ENCODE assay signal across 16 cellular contexts in the genomic region with DNA sequence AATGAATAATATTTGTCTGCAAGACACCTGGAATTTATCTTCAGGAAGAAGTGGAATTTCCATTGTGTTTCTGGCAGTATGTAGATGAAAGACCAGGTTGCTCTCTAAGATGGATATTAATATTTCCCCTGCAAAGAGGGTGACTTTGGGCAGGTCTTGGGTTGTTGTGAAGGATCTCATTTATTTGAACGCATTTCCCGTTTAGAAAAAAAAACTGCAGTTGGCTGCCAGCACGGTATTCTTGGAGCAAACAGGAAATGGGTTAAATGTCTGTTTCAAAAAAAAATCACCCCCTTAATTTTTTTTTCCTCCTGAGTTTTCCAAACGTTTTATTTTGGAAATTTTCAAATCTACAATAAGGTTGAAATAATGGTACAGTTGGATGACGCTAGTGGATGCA. TPM values are rescaled to one million over a fixed set of nuclear protein-coding genes. Genes with fewer than 3 reads are reported as not detected.
DNase-seq lines count a peak whose midpoint lies in the region; ATAC-seq and TF ChIP-seq lines count a peak whose summit lies in the region.
"Had no signal": no experiment of that assay in that cellular context is flagged by ENCODE, and none has a peak within 500 bp of the region (broad histone marks: within the 10 kb centered on the region; RNA-seq: fewer than 3 reads in every experiment).

No MANE protein-coding gene starts in this region.

- H3K4me3 Mint-ChIP-seq in immature natural killer cell: peak overlapping the region; percentile 21 to 69 (median 54)
- no peak overlapping the region for H3K4me3 Mint-ChIP-seq in stimulated activated naive B cell treated with anti-CD40 and anti-IgM and Interleukin-4, amounts not matched to agents 10 μg/mL and 1 μg/mL and 100 μg/mL, for 72 hours

- peaks cover 19 to 87% (median 77%) of the 10 kb centered on the region in 9 donors for H3K4me1 ChIP-seq in heart right ventricle

- H3K4me1 Mint-ChIP-seq in immature natural killer cell: peaks cover 75 to 91% of the 10 kb centered on the region in 2 donors
- H3K4me1 Mint-ChIP-seq in stimulated activated naive B cell treated with anti-CD40 and anti-IgM and Interleukin-4, amounts not matched to agents 10 μg/mL and 1 μg/mL and 100 μg/mL, for 72 hours: peaks cover 40 to 80% of the 10 kb centered on the region in 2 donors

- peaks cover 2 to 8% (median 7%) of the 10 kb centered on the region in 3 donors for H3K27me3 Mint-ChIP-seq in immature natural killer cell (ENCODE audit: low read depth in 3 of 3)
- H3K27me3 Mint-ChIP-seq in stimulated activated naive B cell treated with anti-CD40 and anti-IgM and Interleukin-4, amounts not matched to agents 10 μg/mL and 1 μg/mL and 100 μg/mL, for 72 hours: no peaks in the 10 kb centered on the region

- TF ChIP-seq CTCF in heart right ventricle (IDR thresholded peaks at IDR 0.05): no peak
- TF ChIP-seq CTCF in VCaP (conservative IDR thresholded peaks at IDR 0.05): no peak

- no peaks in the 10 kb centered on the region for H3K9me3 ChIP-seq in heart right ventricle
- H3K9me3 ChIP-seq: body of pancreas, Peyer's patch had no signal

- H3K36me3 ChIP-seq in heart right ventricle: peaks cover 0 to 59% (median 26%) of the 10 kb centered on the region in 9 donors

- H3K9me3 Mint-ChIP-seq in immature natural killer cell: no peaks in the 10 kb centered on the region
- no peaks in the 10 kb centered on the region for H3K9me3 Mint-ChIP-seq in stimulated activated naive B cell treated with anti-CD40 and anti-IgM and Interleukin-4, amounts not matched to agents 10 μg/mL and 1 μg/mL and 100 μg/mL, for 72 hours

- intact Hi-C loops in heart right ventricle (cut with DNase I) (loop anchor here in 2 of 10 donors (5.0 to 10.0 kb wide), 2 partner anchors 103 to 321 kb away; a partner anchor contains a TSS), left cardiac atrium (cut with DNase I) (no loop called here)

- H3K4me3 ChIP-seq in heart right ventricle: no peak overlapping the region
- H3K4me3 ChIP-seq: body of pancreas, Peyer's patch had no signal

- H3K36me3 Mint-ChIP-seq in immature natural killer cell: peaks cover 0 to 34% (median 14%) of the 10 kb centered on the region in 3 donors
- peaks cover 24 to 49% of the 10 kb centered on the region in 2 donors for H3K36me3 Mint-ChIP-seq in stimulated activated naive B cell treated with anti-CD40 and anti-IgM and Interleukin-4, amounts not matched to agents 10 μg/mL and 1 μg/mL and 100 μg/mL, for 72 hours

- DNase-seq in heart right ventricle (no peak), left cardiac atrium (no peak), immature natural killer cell (no peak), MV-4-11 (lab: John Stamatoyannopoulos, UW) (no peak), medulla oblongata (ENCODE audit: extremely low spot score) (no peak)
- DNase-seq in stimulated activated naive B cell treated with anti-CD40 and anti-IgM and Interleukin-4, amounts not matched to agents 10 μg/mL and 1 μg/mL and 100 μg/mL, for 72 hours: no peak
- DNase-seq: AML-193; body of pancreas; DMS53; dorsolateral prefrontal cortex; NCI-H2081; Peyer's patch; stimulated activated CD4-positive, alpha-beta T cell treated with anti-CD3 and anti-CD28 coated beads, Interleukin-2, amount 100 ng/mL, for 48 hours; T-helper 1 cell had no signal

- peak overlapping the region; percentile 23 to 78 (median 65) for H3K27ac Mint-ChIP-seq in immature natural killer cell
- peak overlapping the region; percentile 9 for H3K27ac Mint-ChIP-seq in stimulated activated naive B cell treated with anti-CD40 and anti-IgM and Interleukin-4, amounts not matched to agents 10 μg/mL and 1 μg/mL and 100 μg/mL, for 72 hours

- no peak for ATAC-seq in heart right ventricle
- ATAC-seq in left cardiac atrium: no peak
- ATAC-seq in stimulated activated naive B cell treated with anti-CD40 and anti-IgM and Interleukin-4, amounts not matched to agents 10 μg/mL and 1 μg/mL and 100 μg/mL, for 72 hours (replicated peaks): no peak
- no peak for ATAC-seq in HG03439 (IDR thresholded peaks at IDR 0.05; ENCODE audit: unreplicated experiment)
- ATAC-seq: body of pancreas had no signal

- WGBS in heart right ventricle, 2 donors: 7 to 18% methylated on average over 5 of the region's 5 CpGs

- peak overlapping the region in 7 of 10 donors; percentile 7 to 54 (median 32) for H3K27ac ChIP-seq in heart right ventricle
- peak overlapping the region; percentile 57 for H3K27ac ChIP-seq in VCaP
- H3K27ac ChIP-seq: Peyer's patch had no signal

- no peaks in the 10 kb centered on the region for H3K27me3 ChIP-seq in heart right ventricle
- H3K27me3 ChIP-seq: body of pancreas, dorsolateral prefrontal cortex, Peyer's patch had no signal

RNA-seq across cellular contexts. Expression of a gene that starts 11.5 kb away (rescaled TPM):
- total RNA-seq in heart right ventricle (100 to 1,000 TPM; 182 to 239 (median 193) TPM), left cardiac atrium (100 to 1,000 TPM; 163 to 219 TPM)
- polyA plus RNA-seq in heart right ventricle (100 to 1,000 TPM in 1 of 2 donors, 10 to 100 TPM in 1; 76.2 to 187 TPM), immature natural killer cell (100 to 1,000 TPM; 177 to 278 (median 246) TPM)

RNA-seq across cellular contexts. Expression of a gene that starts 24.2 kb away (rescaled TPM):
- 1 to 10 TPM in 9 of 10 donors, under 1 TPM in 1; 0.93 to 9.3 (median 1.6) TPM for total RNA-seq in heart right ventricle
- 1 to 10 TPM; 2.9 to 3.3 TPM for polyA plus RNA-seq in heart right ventricle
- 1 to 10 TPM; 4.2 to 5.6 TPM for total RNA-seq in left cardiac atrium
- polyA plus RNA-seq in immature natural killer cell: 100 to 1,000 TPM; 231 to 266 (median 256) TPM

Comparison
In these comparisons a context has a peak if more than half of its experiments do, and no peak if none do; other contexts are left out.
1. H3K4me3 Mint-ChIP-seq: peak in immature natural killer cell (5 of 5); none in stimulated activated naive B cell treated with anti-CD40 and anti-IgM and Interleukin-4, amounts not matched to agents 10 μg/mL and 1 μg/mL and 100 μg/mL, for 72 hours (0 of 2).